8 cellular contexts compared by ENCODE assay signal in genomic region chr3:111539351-111540331, GRCh38. TPM values are rescaled to one million over a fixed set of nuclear protein-coding genes. Genes with fewer than 3 reads are reported as not detected.
DNase-seq lines count a peak whose midpoint lies in the region; ATAC-seq, FAIRE-seq and TF ChIP-seq lines count a peak whose summit lies in the region.

No MANE protein-coding gene starts in this region.

- peaks cover 2% of the 10 kb centered on the region for H3K9me3 Mint-ChIP-seq in activated CD4-positive, alpha-beta T cell treated with anti-CD3 and anti-CD28 coated beads for 36 hours (ENCODE audit: low read depth)
- H3K9me3 Mint-ChIP-seq in naive thymus-derived CD8-positive, alpha-beta T cell = no peaks in the 10 kb centered on the region
- no peaks in the 10 kb centered on the region for H3K9me3 Mint-ChIP-seq in stimulated activated naive CD8-positive, alpha-beta T cell treated with anti-CD3 and anti-CD28 coated beads, Interleukin-15, Interleukin-2, amounts not matched to agents 100 ng/mL and 50 ng/mL, for 24 hours

- peak; percentile 86 for TF ChIP-seq CTCF in A549 (IDR thresholded peaks at IDR 0.05)
- TF ChIP-seq CTCF in dorsolateral prefrontal cortex (IDR thresholded peaks at IDR 0.05 in 54 of 56, conservative IDR thresholded peaks at IDR 0.05 in 2 of 56; ENCODE audit: low read depth in 1 of 56, partially characterized antibody in 56 of 56) = peak in 55 of 56 donors; percentile 32 to 72 (median 58)

- H3K36me3 Mint-ChIP-seq in activated CD4-positive, alpha-beta T cell treated with anti-CD3 and anti-CD28 coated beads for 36 hours (ENCODE audit: low read depth) = peaks cover 14% of the 10 kb centered on the region
- peaks cover 0 to 4% (median 0%) of the 10 kb centered on the region in 3 donors for H3K36me3 Mint-ChIP-seq in naive thymus-derived CD8-positive, alpha-beta T cell
- H3K36me3 Mint-ChIP-seq in stimulated activated naive CD8-positive, alpha-beta T cell treated with anti-CD3 and anti-CD28 coated beads, Interleukin-15, Interleukin-2, amounts not matched to agents 100 ng/mL and 50 ng/mL, for 24 hours (ENCODE audit: low read depth) = no peaks in the 10 kb centered on the region

- peak overlapping the region; percentile 80 for H3K27ac Mint-ChIP-seq in activated CD4-positive, alpha-beta T cell treated with anti-CD3 and anti-CD28 coated beads for 36 hours
- H3K27ac Mint-ChIP-seq in naive thymus-derived CD8-positive, alpha-beta T cell = peak overlapping the region in 7 of 10 donors; percentile 85 to 99 (median 95)
- H3K27ac Mint-ChIP-seq in stimulated activated naive CD8-positive, alpha-beta T cell treated with anti-CD3 and anti-CD28 coated beads, Interleukin-15, Interleukin-2, amounts not matched to agents 100 ng/mL and 50 ng/mL, for 24 hours = peak overlapping the region; percentile 62

- H3K27ac ChIP-seq in A549 = peak overlapping the region in 1 of 2 experiments; percentile 13; a peak in 1 of 6 replicates
- H3K27ac ChIP-seq in dorsolateral prefrontal cortex = no peak overlapping the region

- no peaks in the 10 kb centered on the region for H3K9me3 ChIP-seq in A549

- ATAC-seq in A549 (peak; percentile 98 to 99), HG02759 (IDR thresholded peaks at IDR 0.05; ENCODE audit: unreplicated experiment) (peak; percentile 68)
- ATAC-seq in activated CD4-positive, alpha-beta T cell treated with anti-CD3 and anti-CD28 coated beads for 36 hours = peak; percentile 21
- ATAC-seq in naive thymus-derived CD8-positive, alpha-beta T cell = peak; percentile 47

- H3K4me1 ChIP-seq in A549 = peaks cover 14% of the 10 kb centered on the region

- intact Hi-C loops in activated CD4-positive, alpha-beta T cell treated with anti-CD3 and anti-CD28 coated beads for 36 hours (cut with DNase I, micrococcal nuclease) = loop anchor here (1.0 to 10.0 kb wide), 14 partner anchors 147 to 1807 kb away; partner anchors contain the start of gene NECTIN3 (in 2 of the 2)
- intact Hi-C loops in dorsolateral prefrontal cortex (cut with DNase I) = no loop called here

- H3K27me3 ChIP-seq in dorsolateral prefrontal cortex = peaks cover 0 to 14% (median 0%) of the 10 kb centered on the region in 45 donors

- DNase-seq in A549 (ENCODE audit: low read depth in 1 of 2, low spot score in 1 of 2) (peak; percentile 61 to 63), GM12891 (ENCODE audit: insufficient read length, low spot score) (no peak), NCI-H1930 (lab: John Stamatoyannopoulos, UW) (peak; percentile 41 to 47), dorsolateral prefrontal cortex (peak in 9 of 10 donors; percentile 20 to 70 (median 52))
- DNase-seq in activated CD4-positive, alpha-beta T cell treated with anti-CD3 and anti-CD28 coated beads for 36 hours = peak; percentile 81
- peak; percentile 41 to 80 (median 62) for DNase-seq in naive thymus-derived CD8-positive, alpha-beta T cell

- peak overlapping the region; percentile 62 for H3K4me3 Mint-ChIP-seq in activated CD4-positive, alpha-beta T cell treated with anti-CD3 and anti-CD28 coated beads for 36 hours
- H3K4me3 Mint-ChIP-seq in naive thymus-derived CD8-positive, alpha-beta T cell = peak overlapping the region; percentile 71 to 90 (median 82)
- H3K4me3 Mint-ChIP-seq in stimulated activated naive CD8-positive, alpha-beta T cell treated with anti-CD3 and anti-CD28 coated beads, Interleukin-15, Interleukin-2, amounts not matched to agents 100 ng/mL and 50 ng/mL, for 24 hours = peak overlapping the region; percentile 70

- peak overlapping the region; percentile 58 for H3K4me2 ChIP-seq in A549

- H3K4me1 Mint-ChIP-seq in activated CD4-positive, alpha-beta T cell treated with anti-CD3 and anti-CD28 coated beads for 36 hours = peaks cover 72% of the 10 kb centered on the region
- H3K4me1 Mint-ChIP-seq in naive thymus-derived CD8-positive, alpha-beta T cell = peaks cover 30 to 69% (median 62%) of the 10 kb centered on the region in 4 donors
- peaks cover 67% of the 10 kb centered on the region for H3K4me1 Mint-ChIP-seq in stimulated activated naive CD8-positive, alpha-beta T cell treated with anti-CD3 and anti-CD28 coated beads, Interleukin-15, Interleukin-2, amounts not matched to agents 100 ng/mL and 50 ng/mL, for 24 hours (ENCODE audit: low read depth)

- WGBS in A549 (ENCODE audit: missing lambda C conversion rate) = 14% methylated on average over 10 of the region's 10 CpGs

- TF ChIP-seq POLR2A in A549 (IDR thresholded peaks at IDR 0.05; ENCODE audit: low read length) (no peak), GM12891 (IDR thresholded peaks at IDR 0.05; ENCODE audit: low read depth, low read length) (no peak)

- CTCF ChIA-PET in A549 (lab: Yijun Ruan, JAX) = interaction anchor here (0.6 to 1.5 kb wide), 12 partner anchors 9 to 692 kb away, joined by 3 to 9 read pairs (median 3); no protein-coding TSS in a partner anchor
- CTCF ChIA-PET in activated CD4-positive, alpha-beta T cell treated with anti-CD3 and anti-CD28 coated beads for 36 hours (lab: Charles Lee) = interaction anchor here (0.5 to 2.0 kb wide), 19 partner anchors 8 to 1844 kb away, joined by 3 to 8 read pairs (median 3); no protein-coding TSS in a partner anchor

- H3K4me3 ChIP-seq in A549 (no peak overlapping the region), dorsolateral prefrontal cortex (peak overlapping the region in 2 of 59 donors; percentile 2 to 25)

- TF ChIP-seq RAD21 in A549 (conservative IDR thresholded peaks at IDR 0.05 in 1 of 2, IDR thresholded peaks at IDR 0.05 in 1 of 2) = peak; percentile 94 to 96

- no peak for TF ChIP-seq EP300 in A549 (IDR thresholded peaks at IDR 0.05)

- FAIRE-seq in A549 (lab: Jason Lieb, UNC) (peak; percentile 18), GM12891 (lab: Jason Lieb, UNC) (peak; percentile 78)

- no peaks in the 10 kb centered on the region for H3K27me3 Mint-ChIP-seq in activated CD4-positive, alpha-beta T cell treated with anti-CD3 and anti-CD28 coated beads for 36 hours
- H3K27me3 Mint-ChIP-seq in naive thymus-derived CD8-positive, alpha-beta T cell = no peaks in the 10 kb centered on the region
- no peaks in the 10 kb centered on the region for H3K27me3 Mint-ChIP-seq in stimulated activated naive CD8-positive, alpha-beta T cell treated with anti-CD3 and anti-CD28 coated beads, Interleukin-15, Interleukin-2, amounts not matched to agents 100 ng/mL and 50 ng/mL, for 24 hours

- POLR2A ChIA-PET in A549 (lab: Yijun Ruan, JAX) = no interaction called here
- POLR2A ChIA-PET in activated CD4-positive, alpha-beta T cell treated with anti-CD3 and anti-CD28 coated beads for 36 hours (lab: Charles Lee) = no interaction called here
- POLR2A ChIA-PET in naive thymus-derived CD8-positive, alpha-beta T cell (lab: Charles Lee) = interaction anchor here (0.6 kb wide), 1 partner anchor 26 kb away, joined by 3 read pairs; no protein-coding TSS in a partner anchor

TF ChIP-seq in A549, 52 proteins besides CTCF, POLR2A, EP300 and RAD21:
- no peak for TF ChIP-seq ESRRA (IDR thresholded peaks at IDR 0.05; ENCODE audit: borderline replicate concordance, low read length)
- no peak for TF ChIP-seq JUN (IDR thresholded peaks at IDR 0.05)
- peak; percentile 90 for TF ChIP-seq SMC3 (IDR thresholded peaks at IDR 0.05)

TF ChIP-seq in GM12891, 5 proteins besides CTCF, POLR2A, EP300 and RAD21:
- no peak for TF ChIP-seq POU2F2 (IDR thresholded peaks at IDR 0.05; ENCODE audit: low read depth, low read length)
- TF ChIP-seq TAF1 (IDR thresholded peaks at IDR 0.05; ENCODE audit: low read depth, low read length) = no peak
- TF ChIP-seq SPI1 (IDR thresholded peaks at IDR 0.05; ENCODE audit: low read depth, low read length) = no peak
- TF ChIP-seq PAX5 (IDR thresholded peaks at IDR 0.05; ENCODE audit: insufficient read depth, low read length, severe bottlenecking) = no peak
- no peak for TF ChIP-seq POLR2AphosphoS5 (IDR thresholded peaks at IDR 0.05; ENCODE audit: low read depth, low read length)

RNA-seq across cellular contexts. Expression of gene CD96, which starts 2.4 kb away (rescaled TPM):
- polyA plus RNA-seq in A549 (2011; rRNA removed) (not detected in 2 replicates), A549 (2017; fragmentation: RNase III; extraction: RNeasy Plus Mini Kit Qiagen cat#74134 plus additional on column Dnase treatment) (0.03 TPM in 1 of 3 replicates, not detected in the others)
- polyA plus RNA-seq in A549 (2012; cell fraction: cytosol; rRNA removed) = 0.01 TPM in 1 of 2 replicates, not detected in the other
- polyA plus RNA-seq in A549 (2012; cell fraction: nucleus; rRNA removed) = not detected in 2 replicates
- not detected in 2 replicates for polyA minus RNA-seq in A549 (2011; rRNA and poly(A)+ RNA removed)
- 0.13 TPM for polyA plus RNA-seq in GM12891 (2012; ENCODE audit: low read depth, missing spikeins)
- total RNA-seq in activated CD4-positive, alpha-beta T cell treated with anti-CD3 and anti-CD28 coated beads for 36 hours = 10 to 100 TPM; 38.3 to 40.8 TPM
- total RNA-seq in dorsolateral prefrontal cortex = 1 to 10 TPM in 15 of 120 experiments, under 1 TPM in 46, not detected in 59; 0.10 to 2.6 (median 0.60) TPM
- total RNA-seq in naive thymus-derived CD8-positive, alpha-beta T cell = 100 to 1,000 TPM; 316 to 330 TPM
- polyA plus RNA-seq in naive thymus-derived CD8-positive, alpha-beta T cell = 100 to 1,000 TPM; 258 to 291 (median 265) TPM

RNA-seq across cellular contexts. Expression of gene ZBED2, which starts 55.5 kb away (rescaled TPM):
- 0.48 and 0.63 TPM in 2 replicates for polyA plus RNA-seq in A549 (2011; rRNA removed)
- 0.20 and 0.23 TPM in 2 replicates for polyA plus RNA-seq in A549 (2012; cell fraction: cytosol; rRNA removed)
- polyA plus RNA-seq in A549 (2012; cell fraction: nucleus; rRNA removed) = 0.17 and 0.31 TPM in 2 replicates
- polyA plus RNA-seq in A549 (2017; fragmentation: RNase III; extraction: RNeasy Plus Mini Kit Qiagen cat#74134 plus additional on column Dnase treatment) = 1.1 to 1.9 TPM (median 1.8 TPM) in 3 replicates
- 0.25 and 0.29 TPM in 2 replicates for polyA minus RNA-seq in A549 (2011; rRNA and poly(A)+ RNA removed)
- 0.77 TPM for polyA plus RNA-seq in GM12891 (2012; ENCODE audit: low read depth, missing spikeins)
- total RNA-seq in activated CD4-positive, alpha-beta T cell treated with anti-CD3 and anti-CD28 coated beads for 36 hours = 100 to 1,000 TPM; 313 to 418 TPM
- under 1 TPM in 1 of 120 experiments, not detected in 119; 0.20 TPM for total RNA-seq in dorsolateral prefrontal cortex
- under 1 TPM in 1 of 2 experiments, not detected in 1; 0.16 TPM for total RNA-seq in naive thymus-derived CD8-positive, alpha-beta T cell
- 1 to 10 TPM in 2 of 3 donors, under 1 TPM in 1; 0.30 to 1.9 (median 1.1) TPM for polyA plus RNA-seq in naive thymus-derived CD8-positive, alpha-beta T cell

Comparison
In these comparisons a context has a peak if more than half of its experiments do, and no peak if none do; other contexts are left out.
1. ATAC-seq: peak in every context shown above with its lines; median percentile 98 in A549; 68 in HG02759; 47 in naive thymus-derived CD8-positive, alpha-beta T cell; 21 in activated CD4-positive, alpha-beta T cell treated with anti-CD3 and anti-CD28 coated beads for 36 hours.
2. RNA of gene CD96, which starts 2.4 kb away (total RNA-seq): 316 to 330 TPM in naive thymus-derived CD8-positive, alpha-beta T cell and 38.3 to 40.8 TPM in activated CD4-positive, alpha-beta T cell treated with anti-CD3 and anti-CD28 coated beads for 36 hours; 0.10 to 2.6 TPM in dorsolateral prefrontal cortex; every median in the first group is over 10 times any median in the second.
3. RNA of gene ZBED2, which starts 55.5 kb away (total RNA-seq): 313 to 418 TPM in activated CD4-positive, alpha-beta T cell treated with anti-CD3 and anti-CD28 coated beads for 36 hours; 0.16 TPM in naive thymus-derived CD8-positive, alpha-beta T cell and 0.20 TPM in dorsolateral prefrontal cortex; every median in the first group is over 100 times any median in the second.
4. intact Hi-C loops: an anchor here in activated CD4-positive, alpha-beta T cell treated with anti-CD3 and anti-CD28 coated beads for 36 hours (1.0 to 10.0 kb wide); none called in dorsolateral prefrontal cortex.
5. Peak in every context shown above with its lines, with median percentiles within 50 percentile points of each other: H3K27ac Mint-ChIP-seq and H3K4me3 Mint-ChIP-seq.